Comparison of ENCODE assay signal across 15 cellular contexts in genomic region chr2:236867441-236868260, GRCh38.
DNase-seq lines count a peak whose midpoint lies in the region; ATAC-seq, FAIRE-seq and TF ChIP-seq lines count a peak whose summit lies in the region.
"Had no signal": no experiment of that assay in that cellular context is flagged by ENCODE, and none has a peak within 500 bp of the region (broad histone marks: within the 10 kb centered on the region; RNA-seq: fewer than 3 reads in every experiment).

No MANE protein-coding gene starts in this region.

- H3K4ac ChIP-seq in H1 (replicated peaks; ENCODE audit: insufficient read length, low read depth, low read length): no peak overlapping the region

- H4K91ac ChIP-seq in H1 (replicated peaks; ENCODE audit: insufficient read length, low read length): no peak overlapping the region

- no peak overlapping the region for H3K9ac ChIP-seq in H1 (replicated peaks in 1 of 4; ENCODE audit: extremely low read depth in 1 of 4, low read depth in 3 of 4, low read length in 3 of 4)

- H3K23ac ChIP-seq in H1 (ENCODE audit: insufficient read length): no peak overlapping the region

- 85% methylated on average over 12 of the region's 12 CpGs; no CpG with 5 or more reads in 1 of the 2 experiments for WGBS in H1 (ENCODE audit: extremely low coverage in 1 of 2, insufficient coverage in 1 of 2, insufficient read length in 1 of 2, insufficient replicate concordance in 2 of 2, low coverage in 1 of 2, low lambda C conversion rate in 2 of 2, missing lambda C conversion rate in 1 of 2), 2 experiments
- WGBS in mesodermal cell (ENCODE audit: insufficient coverage in 2 of 2), 2 experiments: 88 to 89% methylated on average over 9 to 12 of the region's 12 CpGs

- no peak overlapping the region for H3K18ac ChIP-seq in H1 (ENCODE audit: extremely low read depth, low read length)

- H2AK5ac ChIP-seq in H1 (ENCODE audit: low read depth, low read length): peak overlapping the region; percentile 91; the same call in 1 of the 2 replicates

- H4K8ac ChIP-seq in H1 (ENCODE audit: extremely low read depth, insufficient read depth, low read length): no peak overlapping the region

- CTCF ChIA-PET in H1 (lab: Charles Lee; ENCODE audit: partially characterized antibody): interaction anchor here (0.6 kb wide), 1 partner anchor 1142 kb away, joined by 4 read pairs; no protein-coding TSS in a partner anchor
- CTCF ChIA-PET in A673 (lab: Charles Lee): no interaction called here

- no peak overlapping the region for H3K56ac ChIP-seq in H1 (replicated peaks; ENCODE audit: insufficient read length, low read depth, low read length)

- FAIRE-seq in H1 (lab: Jason Lieb, UNC): no peak
- FAIRE-seq: islet of Langerhans had no signal

- no TSS peak for BruUV-seq in A673 (replicated peaks; lab: Mats Ljungman, UMichigan)

- no peak for TF ChIP-seq RAD21 in H1 (IDR thresholded peaks at IDR 0.05 in 1 of 2, conservative IDR thresholded peaks at IDR 0.05 in 1 of 2; ENCODE audit: low read depth in 2 of 2, low read length in 2 of 2)

- intact Hi-C loops in A673 (cut with micrococcal nuclease; ENCODE audit: unreplicated experiment): no loop called here

- H3K4me1 ChIP-seq in H1 (replicated peaks in 1 of 4; ENCODE audit: control insufficient read depth in 3 of 4, insufficient read depth in 4 of 4, low read length in 3 of 4) (no peaks in the 10 kb centered on the region; a peak in 1 of 7 replicates), mesodermal cell (ENCODE audit: control insufficient read depth, insufficient read depth, low read length, poor library complexity, severe bottlenecking) (peaks cover 17% of the 10 kb centered on the region), A673 (ENCODE audit: insufficient read depth, low read length, poor library complexity, severe bottlenecking) (peaks cover 7% of the 10 kb centered on the region)
- H3K4me1 ChIP-seq: Peyer's patch had no signal

- no peak overlapping the region for H2BK20ac ChIP-seq in H1 (ENCODE audit: low read length)

- POLR2A ChIA-PET in H1 (lab: Charles Lee; ENCODE audit: partially characterized antibody) (no interaction called here), A673 (lab: Charles Lee; ENCODE audit: low non-redundant PET) (no interaction called here)

- no peak overlapping the region for H4K5ac ChIP-seq in H1 (ENCODE audit: insufficient read length, low read depth, low read length)

- no peak overlapping the region for H2BK5ac ChIP-seq in H1 (ENCODE audit: low read depth, low read length)

- no peak overlapping the region for H2BK15ac ChIP-seq in H1 (ENCODE audit: low read length)

- H3K79me1 ChIP-seq in H1 (ENCODE audit: low read depth, low read length): no peaks in the 10 kb centered on the region

- no peak overlapping the region for H3K4me3 ChIP-seq in AG10803 (ENCODE audit: low read length)
- H3K4me3 ChIP-seq in H1 (ENCODE audit: extremely low read depth in 1 of 4, insufficient read depth in 2 of 4, low read depth in 3 of 4, low read length in 4 of 4): no peak overlapping the region
- H3K4me3 ChIP-seq in mesodermal cell (ENCODE audit: extremely low read depth, insufficient read depth, low read length, poor library complexity, severe bottlenecking): no peak overlapping the region
- no peak overlapping the region for H3K4me3 ChIP-seq in A673 (ENCODE audit: low read depth, low read length, poor library complexity, severe bottlenecking)
- H3K4me3 ChIP-seq: body of pancreas, dorsolateral prefrontal cortex, Peyer's patch had no signal

- H3K27ac ChIP-seq in H1 (ENCODE audit: low read depth, low read length): no peak overlapping the region
- H3K27ac ChIP-seq in mesodermal cell (ENCODE audit: low read depth, low read length, severe bottlenecking): peak overlapping the region; percentile 19
- no peak overlapping the region for H3K27ac ChIP-seq in A673 (ENCODE audit: low read depth, low read length, poor library complexity, severe bottlenecking)
- H3K27ac ChIP-seq: body of pancreas, dorsolateral prefrontal cortex, Peyer's patch had no signal

- H3K14ac ChIP-seq in H1 (ENCODE audit: insufficient read length): no peak overlapping the region

- TF ChIP-seq EP300 in H1 (IDR thresholded peaks at IDR 0.05; ENCODE audit: borderline replicate concordance in 1 of 2, low read depth in 2 of 2, low read length in 2 of 2): no peak

- H3K4me2 ChIP-seq in H1 (ENCODE audit: insufficient read depth in 1 of 2, low read depth in 2 of 2, low read length in 2 of 2): no peak overlapping the region

- H2AFZ ChIP-seq in H1 (ENCODE audit: low read length): no peak overlapping the region

- no peak overlapping the region for H2BK12ac ChIP-seq in H1 (ENCODE audit: low read depth, low read length)

- H2BK120ac ChIP-seq in H1 (replicated peaks; ENCODE audit: low read depth, low read length): no peak overlapping the region

- H3K27me3 ChIP-seq in H1 (replicated peaks in 1 of 4; ENCODE audit: control insufficient read depth in 3 of 4, extremely low read depth in 1 of 4, insufficient read depth in 3 of 4, low read length in 3 of 4) (no peaks in the 10 kb centered on the region), A673 (replicated peaks; ENCODE audit: insufficient read depth, low read depth, low read length, poor library complexity) (no peaks in the 10 kb centered on the region)
- H3K27me3 ChIP-seq: body of pancreas, dorsolateral prefrontal cortex, Peyer's patch had no signal

- no peak for ATAC-seq in HG03378 (IDR thresholded peaks at IDR 0.05; ENCODE audit: unreplicated experiment)
- ATAC-seq: body of pancreas, esophagus mucosa had no signal

- H3K36me3 ChIP-seq in H1 (ENCODE audit: control insufficient read depth in 2 of 4, insufficient read depth in 4 of 4, low read length in 3 of 4) (no peaks in the 10 kb centered on the region), mesodermal cell (ENCODE audit: control insufficient read depth, insufficient read depth, low read length) (no peaks in the 10 kb centered on the region), A673 (ENCODE audit: insufficient read depth, low read length, poor library complexity, severe bottlenecking) (no peaks in the 10 kb centered on the region)
- H3K36me3 ChIP-seq: Peyer's patch had no signal

- peaks cover 10 to 11% of the 10 kb centered on the region in 2 experiments; a peak in 3 of 4 replicates for H3K9me3 ChIP-seq in H1 (ENCODE audit: insufficient read depth in 2 of 2, low read depth in 1 of 2, low read length in 1 of 2)
- H3K9me3 ChIP-seq in mesodermal cell (ENCODE audit: control insufficient read depth, low read length): peaks cover 25% of the 10 kb centered on the region
- H3K9me3 ChIP-seq in A673 (ENCODE audit: low read depth, low read length, poor library complexity, severe bottlenecking): no peaks in the 10 kb centered on the region
- H3K9me3 ChIP-seq: body of pancreas, Peyer's patch had no signal

- no peaks in the 10 kb centered on the region for H3K79me2 ChIP-seq in H1 (ENCODE audit: control insufficient read depth in 1 of 2, insufficient read depth in 2 of 2, low read length in 2 of 2)

- H3K23me2 ChIP-seq in H1 (ENCODE audit: low read depth, low read length): no peaks in the 10 kb centered on the region

- TF ChIP-seq CTCF in AG10803 (conservative IDR thresholded peaks at IDR 0.05; ENCODE audit: low read length) (no peak), H1 (IDR thresholded peaks at IDR 0.05; ENCODE audit: control extremely low read depth in 1 of 3, insufficient read depth in 1 of 3, low read depth in 1 of 3, low read length in 3 of 3) (no peak), A673 (conservative IDR thresholded peaks at IDR 0.05; ENCODE audit: low read depth, low read length) (no peak)

- DNase-seq in AG10803 (ENCODE audit: low read depth) (peak; percentile 77), M059J (ENCODE audit: low read depth) (peak; percentile 87), H1 (ENCODE audit: low read depth in 1 of 2, low spot score in 2 of 2) (peak in 1 of 2 experiments; percentile 10), A673 (ENCODE audit: low spot score) (no peak), Kasumi-1 (lab: John Stamatoyannopoulos, UW) (no peak)
- no peak for DNase-seq in activated CD4-positive, alpha-beta T cell treated with anti-CD3 and anti-CD28 coated beads for 48 hours
- DNase-seq: activated T-cell treated with anti-CD3 and anti-CD28 coated beads, Interleukin-2, amount 50 U/mL, for 24 hours; dorsolateral prefrontal cortex; stimulated activated naive CD4-positive, alpha-beta T cell treated with Interleukin-2 at 50 U/mL for 16 hours had no signal

- no peaks in the 10 kb centered on the region for H4K20me1 ChIP-seq in H1 (replicated peaks in 1 of 2; ENCODE audit: control insufficient read depth in 1 of 2, insufficient read depth in 2 of 2, low read length in 2 of 2)

- no peak for TF ChIP-seq POLR2A in H1 (IDR thresholded peaks at IDR 0.05; ENCODE audit: control extremely low read depth in 1 of 2, low read depth in 2 of 2, low read length in 2 of 2)

TF ChIP-seq in H1, 55 proteins besides CTCF, POLR2A, EP300 and RAD21:
- TF ChIP-seq YY1 (IDR thresholded peaks at IDR 0.05; ENCODE audit: low read depth, low read length) (no peak), JUND (IDR thresholded peaks at IDR 0.05; ENCODE audit: low read length) (no peak), TEAD4 (IDR thresholded peaks at IDR 0.05; ENCODE audit: low read depth, low read length) (0 out of 2 replicates have a peak, but pooled peaks have one; percentile 29)

Comparison
In these comparisons a context has a peak if more than half of its experiments do, and no peak if none do; other contexts are left out.
1. DNase-seq: peak in AG10803 (single experiment) and M059J (single experiment); none in activated CD4-positive, alpha-beta T cell treated with anti-CD3 and anti-CD28 coated beads for 48 hours (single experiment), A673 (single experiment) and Kasumi-1 (0 of 2).